ENCODE assay signal across 5 cellular contexts in genomic region chr5:159515197-159515596, GRCh38.
"Had no signal": no experiment of that assay in that cellular context is flagged by ENCODE, and none has a peak within 500 bp of the region (broad histone marks: within the 10 kb centered on the region; RNA-seq: fewer than 3 reads in every experiment).

No MANE protein-coding gene starts in this region.

- H3K27me3 Mint-ChIP-seq: activated B cell treated with CpG ODN at 0.5 μM for 24 hours had no signal

- H3K36me3 Mint-ChIP-seq: naive thymus-derived CD4-positive, alpha-beta T cell had no signal

- H3K4me1 Mint-ChIP-seq: central memory CD8-positive, alpha-beta T cell had no signal

- H3K9me3 Mint-ChIP-seq: activated B cell treated with CpG ODN at 0.5 μM for 24 hours; central memory CD8-positive, alpha-beta T cell; neural crest cell had no signal

- H3K4me3 Mint-ChIP-seq: activated B cell treated with CpG ODN at 0.5 μM for 24 hours; central memory CD8-positive, alpha-beta T cell; neural crest cell; T-helper 17 cell had no signal

- H3K27ac Mint-ChIP-seq: activated B cell treated with CpG ODN at 0.5 μM for 24 hours; naive thymus-derived CD4-positive, alpha-beta T cell; T-helper 17 cell had no signal
